Comparison of ENCODE assay signal across 1 cellular context in genomic region chr14:74976264-74977113, GRCh38.
TF ChIP-seq lines count a peak whose summit lies in the region.

No MANE protein-coding gene starts in this region.

TF ChIP-seq in HEK293T, 16 proteins besides CTCF, POLR2A, EP300 and RAD21 (continued from another document):
- TF ChIP-seq PKNOX1 (IDR thresholded peaks at IDR 0.05): no peak
- TF ChIP-seq FOXM1 (IDR thresholded peaks at IDR 0.05; ENCODE audit: borderline replicate concordance): no peak
- no peak for TF ChIP-seq HDGF (IDR thresholded peaks at IDR 0.05; ENCODE audit: borderline replicate concordance)
TF ChIP-seq in HEK293T: peak in this region for 0.
